27 cellular contexts compared by ENCODE assay signal in the genomic region with DNA sequence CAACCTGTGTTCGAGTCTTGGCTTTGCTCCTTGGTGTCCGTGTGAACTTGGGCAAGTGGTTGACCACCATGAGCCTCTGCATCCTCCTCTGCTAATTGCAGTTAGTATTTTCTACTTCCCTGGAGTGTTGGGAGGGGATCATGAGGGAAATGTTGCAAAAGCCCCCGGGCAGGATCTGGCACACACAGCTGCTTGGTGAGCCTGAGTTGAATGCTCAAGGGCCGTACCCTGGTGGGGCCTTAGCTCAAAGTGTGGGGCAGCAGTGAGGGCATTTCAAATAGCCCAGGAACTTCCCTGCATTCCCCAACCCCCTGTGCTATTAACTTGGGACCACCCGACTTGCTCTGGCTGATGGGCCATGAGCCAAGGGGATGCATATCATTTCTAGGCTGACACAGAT.
"Had no signal": no experiment of that assay in that cellular context is flagged by ENCODE, and none has a peak within 500 bp of the region (broad histone marks: within the 10 kb centered on the region; RNA-seq: fewer than 3 reads in every experiment).

No MANE protein-coding gene starts in this region.

- H3K27me3 ChIP-seq: brain microvascular endothelial cell, gastrocnemius medialis had no signal

- H3K9me3 Mint-ChIP-seq: activated B cell treated with CpG ODN at 0.5 μM for 24 hours; activated CD8-positive, alpha-beta T cell treated with anti-CD3 and anti-CD28 coated beads for 36 hours; activated T-cell treated with anti-CD3 and anti-CD28 coated beads, Interleukin-2, amount 50 U/mL, for 4 hours; activated T-helper 17 cell treated with anti-CD3 and anti-CD28 coated beads, Interleukin-2, amount 50 U/mL, for 72 hours; effector memory CD8-positive, alpha-beta T cell had no signal

- H3K27ac ChIP-seq: brain microvascular endothelial cell, esophagus muscularis mucosa, foreskin keratinocyte, gastrocnemius medialis, heart left ventricle, WERI-Rb-1 had no signal

- H3K4me3 Mint-ChIP-seq: activated B cell treated with CpG ODN at 0.5 μM for 24 hours; activated CD8-positive, alpha-beta T cell treated with anti-CD3 and anti-CD28 coated beads for 36 hours; activated naive CD8-positive, alpha-beta T cell; activated T-cell treated with anti-CD3 and anti-CD28 coated beads, Interleukin-2, amount 50 U/mL, for 4 hours; activated T-helper 17 cell treated with anti-CD3 and anti-CD28 coated beads, Interleukin-2, amount 50 U/mL, for 72 hours; effector memory CD8-positive, alpha-beta T cell had no signal

- H3K27ac Mint-ChIP-seq: activated B cell treated with CpG ODN at 0.5 μM for 24 hours; activated CD8-positive, alpha-beta T cell treated with anti-CD3 and anti-CD28 coated beads for 36 hours; activated naive CD8-positive, alpha-beta T cell; activated T-helper 17 cell treated with anti-CD3 and anti-CD28 coated beads, Interleukin-2, amount 50 U/mL, for 72 hours; effector memory CD8-positive, alpha-beta T cell had no signal

- H3K4me1 Mint-ChIP-seq: activated B cell treated with CpG ODN at 0.5 μM for 24 hours; activated T-helper 17 cell treated with anti-CD3 and anti-CD28 coated beads, Interleukin-2, amount 50 U/mL, for 72 hours had no signal

- H3K36me3 Mint-ChIP-seq: activated naive CD8-positive, alpha-beta T cell had no signal

- DNase-seq: activated B cell treated with CpG ODN at 0.5 μM for 24 hours; activated CD4-positive, alpha-beta T cell treated with anti-CD3 and anti-CD28 coated beads for 48 hours; activated CD4-positive, alpha-beta T cell treated with anti-CD3 and anti-CD28 coated beads, Interleukin-2, amount 50 U/mL, for 1 hour; activated CD4-positive, alpha-beta T cell treated with anti-CD3 and anti-CD28 coated beads, Interleukin-2, amount 50 U/mL, for 48 hours; activated CD8-positive, alpha-beta memory T cell treated with anti-CD3 and anti-CD28 coated beads for 24 hours; activated CD8-positive, alpha-beta T cell treated with anti-CD3 and anti-CD28 coated beads for 36 hours; activated effector memory CD4-positive, alpha-beta T cell treated with Interleukin-2 at 50 U/mL for 16 hours; activated gamma-delta T cell treated with Interleukin-2 at 50 U/mL for 16 hours; activated naive CD4-positive, alpha-beta T cell treated with anti-CD3 and anti-CD28 coated beads, Interleukin-2, amount 50 U/mL, for 16 hours; activated naive CD4-positive, alpha-beta T cell treated with Interleukin-2 at 50 U/mL for 16 hours; activated T-cell treated with anti-CD3 and anti-CD28 coated beads, Interleukin-2, amount 50 U/mL, for 4 hours; amniotic stem cell; anterior cingulate cortex; brain microvascular endothelial cell; caudate nucleus; effector CD4-positive, alpha-beta T cell; effector memory CD8-positive, alpha-beta T cell; erythroblast; foreskin keratinocyte; gastrocnemius medialis; glutamatergic neuron; heart left ventricle; T-helper 2 cell; WERI-Rb-1 had no signal

- H3K4me3 ChIP-seq: esophagus muscularis mucosa, gastrocnemius medialis, heart left ventricle had no signal
